In the genomic region with DNA sequence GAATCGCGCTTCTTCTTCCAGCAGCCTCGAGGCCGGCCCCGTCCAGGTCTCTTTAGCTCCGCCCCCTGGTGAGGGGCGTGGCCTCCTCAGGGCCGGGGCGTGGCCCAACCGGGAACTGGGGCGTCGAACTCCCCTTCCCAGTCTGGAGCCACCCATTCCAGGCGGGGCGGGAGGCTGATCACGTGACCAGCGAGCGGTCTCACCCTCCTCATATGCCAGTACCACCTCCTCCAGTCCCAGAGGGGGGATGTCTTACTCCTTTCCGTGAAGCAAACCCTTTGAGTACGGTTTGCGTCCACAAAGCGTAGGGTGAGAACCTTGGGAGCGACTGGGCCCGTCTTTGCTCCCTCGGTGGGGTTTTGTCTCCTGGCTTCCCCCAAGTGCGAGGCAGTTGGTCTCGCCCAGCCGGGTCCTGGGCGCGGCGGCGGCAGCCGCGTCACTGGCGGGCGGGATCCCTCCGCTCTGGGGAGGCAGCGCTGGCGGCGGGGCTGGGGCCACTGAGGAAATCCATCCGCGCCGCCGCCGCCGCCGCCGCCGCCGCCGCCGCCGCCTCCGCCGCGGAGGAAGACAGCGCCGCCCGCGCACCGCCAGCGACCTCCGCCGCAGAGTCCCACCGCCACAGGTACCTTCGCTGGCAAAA, we compare ENCODE assay signal across 8 cellular contexts. TPM values are rescaled to one million over a fixed set of nuclear protein-coding genes. Genes with fewer than 3 reads are reported as not detected.
DNase-seq lines count a peak whose midpoint lies in the region; ATAC-seq and TF ChIP-seq lines count a peak whose summit lies in the region.

GNB2 (plus strand) TSS at position 439 of the 640 bp plus-strand sequence. CDS start 2,526 bp downstream, outside the sequence.

- peak; percentile 89 for DNase-seq in BJ (ENCODE audit: low read depth)
- peak; percentile 100 for DNase-seq in NCI-H69 (lab: John Stamatoyannopoulos, UW)
- DNase-seq in activated CD4-positive, alpha-beta T cell treated with anti-CD3 and anti-CD28 coated beads, Interleukin-2, amount 10 ng/mL, durations not matched to agents 7 days and 5 days = peak; percentile 99
- DNase-seq in cortex of kidney (lab: John Stamatoyannopoulos, UW) = peak; percentile 96
- DNase-seq in left kidney (ENCODE audit: low read depth, low spot score) = peak; percentile 100
- DNase-seq in stimulated activated CD4-positive, alpha-beta T cell treated with anti-CD3 and anti-CD28 coated beads, Interleukin-2, amount 100 ng/mL, for 24 hours = peak; percentile 99 to 100

- peaks cover 17% of the 10 kb centered on the region for H3K36me3 ChIP-seq in BJ (ENCODE audit: control insufficient read depth, insufficient read depth, low read length)

- ATAC-seq in GM19328 (IDR thresholded peaks at IDR 0.05; ENCODE audit: unreplicated experiment) (peak; percentile 60), HG03520 (IDR thresholded peaks at IDR 0.05; ENCODE audit: unreplicated experiment) (peak; percentile 46)

- POLR2A ChIA-PET in BJ (lab: Charles Lee) = interaction anchor here (0.5 kb wide), 1 partner anchor 39 kb away, joined by 4 read pairs; no protein-coding TSS in a partner anchor
- POLR2A ChIA-PET in activated CD4-positive, alpha-beta T cell treated with anti-CD3 and anti-CD28 coated beads, Interleukin-2, amount 10 ng/mL, durations not matched to agents 7 days and 5 days (lab: Charles Lee) = no interaction called here

- CTCF ChIA-PET in BJ (lab: Yijun Ruan, JAX) = interaction anchor here (0.6 to 1.0 kb wide), 4 partner anchors 19 to 1771 kb away, joined by 3 to 4 read pairs (median 3); no protein-coding TSS in a partner anchor
- CTCF ChIA-PET in activated CD4-positive, alpha-beta T cell treated with anti-CD3 and anti-CD28 coated beads, Interleukin-2, amount 10 ng/mL, durations not matched to agents 7 days and 5 days (lab: Charles Lee) = interaction anchor here (0.6 to 1.6 kb wide), 7 partner anchors 32 to 219 kb away, joined by 3 to 9 read pairs (median 3); partner anchors contain the start of genes FBXO24, LRCH4, POP7 and SLC12A9

- H3K4me1 Mint-ChIP-seq in activated CD4-positive, alpha-beta T cell treated with anti-CD3 and anti-CD28 coated beads, Interleukin-2, amount 10 ng/mL, durations not matched to agents 7 days and 5 days = peaks cover 25% of the 10 kb centered on the region

- TF ChIP-seq CTCF in BJ (IDR thresholded peaks at IDR 0.05; ENCODE audit: insufficient read depth, low read depth, low read length) = no peak

- no peaks in the 10 kb centered on the region for H3K9me3 Mint-ChIP-seq in activated CD4-positive, alpha-beta T cell treated with anti-CD3 and anti-CD28 coated beads, Interleukin-2, amount 10 ng/mL, durations not matched to agents 7 days and 5 days

- H3K4me3 ChIP-seq in BJ (ENCODE audit: low read depth, low read length) = peak within 1 kb of the TSS; percentile 97

- H3K4me3 Mint-ChIP-seq in activated CD4-positive, alpha-beta T cell treated with anti-CD3 and anti-CD28 coated beads, Interleukin-2, amount 10 ng/mL, durations not matched to agents 7 days and 5 days = peak within 1 kb of the TSS; percentile 97

- H3K27me3 ChIP-seq in BJ (ENCODE audit: control insufficient read depth, insufficient read depth, low read length) = peaks cover 4% of the 10 kb centered on the region

- peaks cover 5% of the 10 kb centered on the region for H3K27me3 Mint-ChIP-seq in activated CD4-positive, alpha-beta T cell treated with anti-CD3 and anti-CD28 coated beads, Interleukin-2, amount 10 ng/mL, durations not matched to agents 7 days and 5 days

- peaks cover 19% of the 10 kb centered on the region for H3K36me3 Mint-ChIP-seq in activated CD4-positive, alpha-beta T cell treated with anti-CD3 and anti-CD28 coated beads, Interleukin-2, amount 10 ng/mL, durations not matched to agents 7 days and 5 days (ENCODE audit: low read depth)

- H3K27ac Mint-ChIP-seq in activated CD4-positive, alpha-beta T cell treated with anti-CD3 and anti-CD28 coated beads, Interleukin-2, amount 10 ng/mL, durations not matched to agents 7 days and 5 days = peak within 1 kb of the TSS; percentile 97

RNA-seq across cellular contexts. Expression of gene GNB2, which starts in this region (rescaled TPM):
- polyA plus RNA-seq in BJ (2011; rRNA removed) = 87.4 and 172 TPM in 2 replicates
- polyA minus RNA-seq in BJ (2011; rRNA and poly(A)+ RNA removed) = 105 and 133 TPM in 2 replicates
- 100 to 1,000 TPM; 238 to 249 TPM for total RNA-seq in activated CD4-positive, alpha-beta T cell treated with anti-CD3 and anti-CD28 coated beads, Interleukin-2, amount 10 ng/mL, durations not matched to agents 7 days and 5 days

Comparison
In these comparisons a context has a peak if more than half of its experiments do, and no peak if none do; other contexts are left out.
1. Peak in every context shown above with its lines: DNase-seq, ATAC-seq and H3K4me3 ChIP-seq.